ENCODE assay signal across 11 cellular contexts in the genomic region with DNA sequence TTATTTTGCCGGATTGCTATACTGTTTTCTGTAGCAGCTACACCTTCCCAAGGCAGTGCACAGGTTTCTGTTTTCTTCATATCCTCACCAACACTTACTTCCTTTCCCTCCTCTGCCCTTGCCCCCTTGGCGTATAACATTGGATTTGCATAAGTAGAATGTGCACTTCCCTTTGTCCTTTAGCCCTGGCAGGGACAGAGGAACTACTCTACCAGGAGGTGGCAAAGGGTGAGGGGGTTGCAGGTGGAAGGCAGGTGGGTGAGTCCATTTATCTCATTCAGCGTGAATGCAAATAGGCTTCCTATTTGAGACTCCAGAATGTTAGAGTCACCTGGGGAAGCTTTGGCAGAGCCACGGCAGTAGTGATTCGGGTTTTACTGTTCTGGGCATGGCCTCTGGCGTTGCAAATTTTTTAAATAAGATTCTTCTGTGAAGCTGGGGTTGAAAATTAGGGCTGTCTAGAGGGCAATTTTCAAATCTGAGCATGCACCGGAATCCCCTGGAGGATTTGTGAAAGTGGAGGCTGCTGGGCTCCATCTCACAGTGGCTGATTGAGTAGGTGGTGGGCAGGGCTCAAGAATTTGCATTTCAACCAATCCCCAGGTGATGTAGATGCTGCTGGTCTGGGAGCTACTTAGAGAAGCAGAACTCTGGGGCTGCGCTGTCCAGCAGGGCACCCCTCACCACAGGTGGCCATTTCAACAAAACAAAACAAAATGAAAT.
DNase-seq lines count a peak whose midpoint lies in the region; ATAC-seq and TF ChIP-seq lines count a peak whose summit lies in the region.
"Had no signal": no experiment of that assay in that cellular context is flagged by ENCODE, and none has a peak within 500 bp of the region (broad histone marks: within the 10 kb centered on the region; RNA-seq: fewer than 3 reads in every experiment).

No MANE protein-coding gene starts in this region.

- no peak for TF ChIP-seq CTCF in GM10266 (IDR thresholded peaks at IDR 0.05; ENCODE audit: control insufficient read depth, insufficient read depth, low read depth, missing control alignments)
- no peak for TF ChIP-seq CTCF in OCI-LY3 (IDR thresholded peaks at IDR 0.05; ENCODE audit: low read depth, low read length)
- no peak for TF ChIP-seq CTCF in CD8-positive, alpha-beta T cell (IDR thresholded peaks at IDR 0.05)

- H3K4me1 ChIP-seq in OCI-LY3 (ENCODE audit: low read length), result peaks cover 38% of the 10 kb centered on the region
- H3K4me1 ChIP-seq in CD8-positive, alpha-beta T cell (ENCODE audit: insufficient read depth, low read length), result no peaks in the 10 kb centered on the region

- peaks cover 48% of the 10 kb centered on the region for H3K36me3 ChIP-seq in OCI-LY3 (replicated peaks; ENCODE audit: low read depth, low read length)
- no peaks in the 10 kb centered on the region for H3K36me3 ChIP-seq in CD8-positive, alpha-beta T cell (ENCODE audit: insufficient read depth, low read length)

- CTCF ChIA-PET in CD8-positive, alpha-beta T cell (lab: Charles Lee), result interaction anchor here (2.0 kb wide), 1 partner anchor 10 kb away, joined by 7 read pairs; no protein-coding TSS in a partner anchor

- no peak overlapping the region for H3K27ac Mint-ChIP-seq in CD8-positive, alpha-beta T cell
- H3K27ac Mint-ChIP-seq: CD4-positive, alpha-beta T cell had no signal

- H3K4me3 Mint-ChIP-seq in CD8-positive, alpha-beta T cell, result no peak overlapping the region
- H3K4me3 Mint-ChIP-seq: CD4-positive, alpha-beta T cell had no signal

- POLR2A ChIA-PET in CD8-positive, alpha-beta T cell (lab: Charles Lee), result no interaction called here

- peak overlapping the region; percentile 9; the same call in 1 of the 2 replicates for H3K27ac ChIP-seq in OCI-LY3 (ENCODE audit: low read length)
- no peak overlapping the region for H3K27ac ChIP-seq in CD8-positive, alpha-beta T cell (ENCODE audit: low read depth, low read length)
- H3K27ac ChIP-seq: hepatocyte had no signal

- H3K9me3 Mint-ChIP-seq in CD8-positive, alpha-beta T cell, result no peaks in the 10 kb centered on the region
- H3K9me3 Mint-ChIP-seq: CD4-positive, alpha-beta T cell had no signal

- ATAC-seq in GM19463 (IDR thresholded peaks at IDR 0.05; ENCODE audit: unreplicated experiment) (peak; percentile 59), HG03045 (IDR thresholded peaks at IDR 0.05; ENCODE audit: unreplicated experiment) (peak; percentile 73)
- ATAC-seq in CD8-positive, alpha-beta T cell, result no peak
- ATAC-seq: Panc1 had no signal

- DNase-seq in GM10266 (ENCODE audit: extremely low spot score), result peak; percentile 67
- DNase-seq in foreskin melanocyte, result no peak
- DNase-seq in AML-193 (lab: John Stamatoyannopoulos, UW), result no peak
- no peak for DNase-seq in CD8-positive, alpha-beta T cell
- DNase-seq in NCI-H2196 (lab: John Stamatoyannopoulos, UW; ENCODE audit: unreplicated experiment), result no peak
- DNase-seq: CD4-positive, alpha-beta T cell had no signal

- no peaks in the 10 kb centered on the region; the same call in 1 of the 2 replicates for H3K79me2 ChIP-seq in OCI-LY3 (ENCODE audit: low read length)
- H3K79me2 ChIP-seq: hepatocyte had no signal

- H3K9me3 ChIP-seq in OCI-LY3 (ENCODE audit: insufficient read depth, low read length), result no peaks in the 10 kb centered on the region
- H3K9me3 ChIP-seq in CD8-positive, alpha-beta T cell (ENCODE audit: low read length), result no peaks in the 10 kb centered on the region

- H3K27me3 ChIP-seq in OCI-LY3 (ENCODE audit: low read depth, low read length), result no peaks in the 10 kb centered on the region
- no peaks in the 10 kb centered on the region for H3K27me3 ChIP-seq in CD8-positive, alpha-beta T cell (ENCODE audit: insufficient read depth, low read length)

- H3K36me3 Mint-ChIP-seq in CD8-positive, alpha-beta T cell, result no peaks in the 10 kb centered on the region

- intact Hi-C loops in CD8-positive, alpha-beta T cell (cut with DNase I, micrococcal nuclease), result no loop called here

- no peaks in the 10 kb centered on the region for H3K27me3 Mint-ChIP-seq in CD8-positive, alpha-beta T cell (ENCODE audit: low read depth)
- H3K27me3 Mint-ChIP-seq: CD4-positive, alpha-beta T cell had no signal

- H3K4me2 ChIP-seq in OCI-LY3 (ENCODE audit: low read length), result peak overlapping the region; percentile 35
- H3K4me2 ChIP-seq: hepatocyte had no signal

- H4K20me1 ChIP-seq in OCI-LY3 (ENCODE audit: insufficient read depth, low read length), result peaks cover 59% of the 10 kb centered on the region

- no peak overlapping the region for H3K9ac ChIP-seq in OCI-LY3 (ENCODE audit: low read length)

- H3K4me3 ChIP-seq in OCI-LY3 (ENCODE audit: low read length), result no peak overlapping the region
- H3K4me3 ChIP-seq in CD8-positive, alpha-beta T cell (ENCODE audit: low read depth, low read length), result no peak overlapping the region
- H3K4me3 ChIP-seq: hepatocyte had no signal

- peaks cover 2% of the 10 kb centered on the region for H3K4me1 Mint-ChIP-seq in CD8-positive, alpha-beta T cell (ENCODE audit: low read depth)

- H2AFZ ChIP-seq in OCI-LY3 (ENCODE audit: low read depth, low read length), result no peak overlapping the region
- H2AFZ ChIP-seq: hepatocyte had no signal
